8 cellular contexts compared by ENCODE assay signal in genomic region chr2:73233154-73233931, GRCh38. TPM values are rescaled to one million over a fixed set of nuclear protein-coding genes. Genes with fewer than 3 reads are reported as not detected.
DNase-seq lines count a peak whose midpoint lies in the region; ATAC-seq and TF ChIP-seq lines count a peak whose summit lies in the region.

Gene PRADC1, minus strand, starts transcription at chr2:73233239. Its CDS starts 79 bp downstream, at chr2:73233160.

- peak within 1 kb of the TSS; percentile 66 to 74 for H3K4me3 ChIP-seq in left lung

- no peak for TF ChIP-seq CTCF in left lung (IDR thresholded peaks at IDR 0.05)

- peak within 1 kb of the TSS; percentile 90 to 93 for H3K27ac ChIP-seq in left lung

- ATAC-seq in GM19372 (IDR thresholded peaks at IDR 0.05; ENCODE audit: low read depth, unreplicated experiment), result peak; percentile 86
- ATAC-seq in HG03558 (IDR thresholded peaks at IDR 0.05; ENCODE audit: extremely low read depth, unreplicated experiment), result peak; percentile 95
- ATAC-seq in left lung, result peak; percentile 95

- H3K27me3 ChIP-seq in left lung, result no peaks in the 10 kb centered on the region

- H3K36me3 ChIP-seq in left lung, result peaks cover 0 to 17% of the 10 kb centered on the region in 2 donors

- H3K9me3 ChIP-seq in left lung, result no peaks in the 10 kb centered on the region

- peaks cover 26 to 43% of the 10 kb centered on the region in 2 donors for H3K4me1 ChIP-seq in left lung

- DNase-seq in C1 segment of cervical spinal cord (lab: John Stamatoyannopoulos, UW) (peak; percentile 79 to 99 (median 98)), NCI-H748 treated with DMSO at 0.1 percent for 48 hours (lab: John Stamatoyannopoulos, UW) (peak; percentile 89), dermis blood vessel endothelial cell (peak; percentile 100), left lung (peak; percentile 97 to 99)
- peak; percentile 89 to 91 for DNase-seq in activated CD4-positive, alpha-beta T cell treated with anti-CD3 and anti-CD28 coated beads, Interleukin-2, amount 50 U/mL, for 4 hours
- DNase-seq in stimulated activated CD4-positive, alpha-beta T cell treated with anti-CD3 and anti-CD28 coated beads, Interleukin-2, amount 100 ng/mL, for 48 hours, result peak; percentile 85 to 88

- intact Hi-C loops in left lung (cut with DNase I), result no loop called here

RNA-seq across cellular contexts. Expression of gene PRADC1, which starts in this region (rescaled TPM):
- total RNA-seq in dermis blood vessel endothelial cell (19.8 and 29.4 TPM in 2 replicates), left lung (10 to 100 TPM; 23.1 to 23.3 TPM)

Comparison
In these comparisons a context has a peak if more than half of its experiments do, and no peak if none do; other contexts are left out.
1. Peak in every context shown above with its lines: DNase-seq, ATAC-seq, H3K4me3 ChIP-seq and H3K27ac ChIP-seq.